8 cellular contexts compared by ENCODE assay signal in the genomic region with DNA sequence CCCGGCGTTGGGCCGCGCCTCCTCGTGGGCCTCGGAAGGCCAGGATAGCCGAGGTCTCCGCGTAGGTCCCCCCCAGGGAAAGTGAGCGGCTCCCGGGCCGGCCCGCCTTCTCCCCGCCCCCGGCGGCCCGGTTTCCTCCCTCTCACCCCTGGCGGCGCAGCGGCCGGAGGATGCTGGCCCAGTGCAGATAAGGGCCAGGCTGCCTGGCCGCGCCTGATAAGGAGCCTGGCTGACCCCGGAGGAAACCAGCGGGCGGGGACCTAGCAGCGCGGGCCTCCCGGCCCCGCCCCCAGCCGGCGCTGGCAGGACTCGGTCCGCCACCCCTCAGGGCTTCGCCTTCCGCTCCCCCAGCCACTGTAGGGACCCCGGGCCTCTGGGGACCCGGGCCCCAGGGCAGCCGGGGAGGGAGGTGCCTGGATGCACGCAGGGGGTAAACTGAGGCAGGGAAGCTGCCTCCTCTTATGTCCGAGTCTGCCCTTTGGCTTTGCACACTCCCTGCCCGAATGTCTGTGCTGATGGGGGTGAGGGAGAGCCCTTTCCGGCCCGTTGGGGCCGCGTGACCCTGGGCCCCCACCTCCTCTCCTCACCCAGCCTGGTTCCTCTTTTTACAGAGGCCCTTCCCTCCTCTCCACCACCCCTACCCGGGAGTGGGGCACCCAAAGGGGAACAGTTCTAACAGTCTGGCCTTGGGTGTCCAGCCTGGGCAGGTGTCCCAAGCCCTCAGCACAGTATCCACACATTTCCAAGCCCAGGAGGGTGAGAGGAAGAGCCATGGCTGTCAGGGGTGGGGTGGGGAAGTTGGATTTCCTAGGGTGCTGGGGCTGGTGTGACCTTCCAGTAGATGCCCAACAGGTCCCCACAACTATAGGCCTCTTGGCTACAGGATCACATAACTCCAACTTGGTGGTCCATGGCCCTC. TPM values are rescaled to one million over a fixed set of nuclear protein-coding genes. Genes with fewer than 3 reads are reported as not detected.
DNase-seq lines count a peak whose midpoint lies in the region; ATAC-seq, FAIRE-seq and TF ChIP-seq lines count a peak whose summit lies in the region.

A gene (minus strand): TSS at position 193 of the 919 bp plus-strand sequence. CDS start 1,687 bp downstream, outside the sequence.

- intact Hi-C loops in pancreas (cut with DNase I) = loop anchor here in 1 of 3 donors (10.0 kb wide), 1 partner anchor 132 kb away; no protein-coding TSS in a partner anchor

- peaks cover 7% of the 10 kb centered on the region for H3K27me3 Mint-ChIP-seq in activated CD4-positive, alpha-beta memory T cell treated with anti-CD3 and anti-CD28 coated beads, Interleukin-2, amount 10 ng/mL, durations not matched to agents 7 days and 5 days

- FAIRE-seq in pancreas (lab: Jason Lieb, UNC) (no peak), H54 (lab: Jason Lieb, UNC) (no peak)

- H3K4me3 Mint-ChIP-seq in activated CD4-positive, alpha-beta memory T cell treated with anti-CD3 and anti-CD28 coated beads, Interleukin-2, amount 10 ng/mL, durations not matched to agents 7 days and 5 days = peak within 1 kb of the TSS; percentile 64

- 7 to 9% methylated on average over 36 to 47 of the region's 47 CpGs for WGBS in pancreas, 2 donors

- no peaks in the 10 kb centered on the region for H3K9me3 ChIP-seq in pancreas

- H3K79me2 ChIP-seq in ACC112 (ENCODE audit: control insufficient read depth, insufficient read depth, low read length, unreplicated experiment) = no peaks in the 10 kb centered on the region

- peaks cover 15% of the 10 kb centered on the region for H3K36me3 Mint-ChIP-seq in activated CD4-positive, alpha-beta memory T cell treated with anti-CD3 and anti-CD28 coated beads, Interleukin-2, amount 10 ng/mL, durations not matched to agents 7 days and 5 days (ENCODE audit: low read depth)

- peaks cover 9% of the 10 kb centered on the region for H3K4me1 ChIP-seq in ACC112 (ENCODE audit: control insufficient read depth, insufficient read depth, low read length, unreplicated experiment)
- H3K4me1 ChIP-seq in pancreas = peaks cover 0 to 7% (median 0%) of the 10 kb centered on the region in 3 donors

- TF ChIP-seq CTCF in pancreas (IDR thresholded peaks at IDR 0.05) = no peak

- TF ChIP-seq POLR2A in H54 (IDR thresholded peaks at IDR 0.05; ENCODE audit: low read depth, low read length) = no peak

- H3K4me1 Mint-ChIP-seq in activated CD4-positive, alpha-beta memory T cell treated with anti-CD3 and anti-CD28 coated beads, Interleukin-2, amount 10 ng/mL, durations not matched to agents 7 days and 5 days = peaks cover 55% of the 10 kb centered on the region

- peak within 1 kb of the TSS; percentile 56 for H3K4me3 ChIP-seq in ACC112 (ENCODE audit: low read depth, low read length)
- peak within 1 kb of the TSS; percentile 3 to 37 (median 15) for H3K4me3 ChIP-seq in pancreas

- H3K27me3 ChIP-seq in ACC112 (ENCODE audit: insufficient read depth, low read length) = no peaks in the 10 kb centered on the region
- no peaks in the 10 kb centered on the region for H3K27me3 ChIP-seq in pancreas

- H2AFZ ChIP-seq in ACC112 (ENCODE audit: low read length, unreplicated experiment) = peak within 1 kb of the TSS; percentile 7

- H3K36me3 ChIP-seq in ACC112 (ENCODE audit: insufficient read depth, low read length) = no peaks in the 10 kb centered on the region
- H3K36me3 ChIP-seq in pancreas = no peaks in the 10 kb centered on the region

- CTCF ChIA-PET in activated CD4-positive, alpha-beta memory T cell treated with anti-CD3 and anti-CD28 coated beads, Interleukin-2, amount 10 ng/mL, durations not matched to agents 7 days and 5 days (lab: Charles Lee) = interaction anchor here (1.3 to 1.5 kb wide), 2 partner anchors 9 to 89 kb away, joined by 3 to 6 read pairs; no protein-coding TSS in a partner anchor

- H3K27ac ChIP-seq in ACC112 (ENCODE audit: low read depth, low read length) = no peak within 1 kb of the TSS
- H3K27ac ChIP-seq in pancreas = peak within 1 kb of the TSS in 3 of 4 donors; percentile 29 to 65 (median 63)

- peaks cover 4% of the 10 kb centered on the region for H3K9me3 Mint-ChIP-seq in activated CD4-positive, alpha-beta memory T cell treated with anti-CD3 and anti-CD28 coated beads, Interleukin-2, amount 10 ng/mL, durations not matched to agents 7 days and 5 days

- POLR2A ChIA-PET in activated CD4-positive, alpha-beta memory T cell treated with anti-CD3 and anti-CD28 coated beads, Interleukin-2, amount 10 ng/mL, durations not matched to agents 7 days and 5 days (lab: Charles Lee) = interaction anchor here (1.0 to 2.8 kb wide), 2 partner anchors 49 to 50 kb away, joined by 5 to 21 read pairs; no protein-coding TSS in a partner anchor

- peak; percentile 41 for DNase-seq in activated CD4-positive, alpha-beta memory T cell treated with anti-CD3 and anti-CD28 coated beads, Interleukin-2, amount 10 ng/mL, durations not matched to agents 7 days and 5 days
- DNase-seq in glomerular endothelial cell (ENCODE audit: extremely low read depth, low read depth, low spot score) (no peak), pancreas (peak in 3 of 6 donors; percentile 65 to 81 (median 77)), H54 (ENCODE audit: insufficient read length, low spot score) (no peak), NCI-H2029 treated with DMSO at 0.1 percent for 48 hours (lab: John Stamatoyannopoulos, UW) (no peak)

- no peak within 1 kb of the TSS for H3K27ac Mint-ChIP-seq in activated CD4-positive, alpha-beta memory T cell treated with anti-CD3 and anti-CD28 coated beads, Interleukin-2, amount 10 ng/mL, durations not matched to agents 7 days and 5 days

- ATAC-seq in GM18517 (IDR thresholded peaks at IDR 0.05; ENCODE audit: unreplicated experiment) (peak; percentile 34), HG03571 (IDR thresholded peaks at IDR 0.05; ENCODE audit: unreplicated experiment) (peak; percentile 42), pancreas (peak; percentile 33 to 64 (median 57))

RNA-seq across cellular contexts. Expression of the gene that starts here (rescaled TPM):
- total RNA-seq in activated CD4-positive, alpha-beta memory T cell treated with anti-CD3 and anti-CD28 coated beads, Interleukin-2, amount 10 ng/mL, durations not matched to agents 7 days and 5 days = 1 to 10 TPM; 5.7 to 6.2 TPM
- total RNA-seq in glomerular endothelial cell (92.6 and 105 TPM in 2 replicates), pancreas (1 to 10 TPM in 4 of 6 donors, under 1 TPM in 2; 0.51 to 5.5 (median 1.7) TPM)
- 1 to 10 TPM; 2.6 to 3.6 TPM for polyA plus RNA-seq in pancreas

Comparison
In these comparisons a context has a peak if more than half of its experiments do, and no peak if none do; other contexts are left out.
1. RNA of the gene that starts here (total RNA-seq): 92.6 to 105 TPM in glomerular endothelial cell; 5.7 to 6.2 TPM in activated CD4-positive, alpha-beta memory T cell treated with anti-CD3 and anti-CD28 coated beads, Interleukin-2, amount 10 ng/mL, durations not matched to agents 7 days and 5 days and 0.51 to 5.5 TPM in pancreas; every median in the first group is over 10 times any median in the second.
2. Peak in every context shown above with its lines, with median percentiles within 50 percentile points of each other: ATAC-seq.